In genomic region chr3:10443791-10444429, GRCh38 we compare ENCODE assay signal across 19 cellular contexts.
"Had no signal": no experiment of that assay in that cellular context is flagged by ENCODE, and none has a peak within 500 bp of the region (broad histone marks: within the 10 kb centered on the region; RNA-seq: fewer than 3 reads in every experiment).

No MANE protein-coding gene starts in this region.

- H3K27ac Mint-ChIP-seq: nephron, type B pancreatic cell had no signal

- H3K27me3 ChIP-seq: gastrocnemius medialis, right atrium auricular region, suprapubic skin, thyroid gland had no signal

- H3K27ac ChIP-seq: epithelial cell of prostate, esophagus muscularis mucosa, left ventricle myocardium inferior, lower lobe of right lung, neutrophil, right atrium auricular region, suprapubic skin, thyroid gland had no signal

- DNase-seq: effector memory CD8-positive, alpha-beta T cell; gastrocnemius medialis; kidney; left cardiac atrium; left ventricle myocardium inferior; lower lobe of right lung; mesendoderm; naive B cell; small intestine; stimulated activated CD4-positive, alpha-beta T cell treated with anti-CD3 and anti-CD28 coated beads, Interleukin-2, amount 100 ng/mL, for 48 hours; stimulated activated naive CD8-positive, alpha-beta T cell treated with anti-CD3 and anti-CD28 coated beads, Interleukin-15, Interleukin-2, amounts not matched to agents 100 U/mL and 50 U/mL, for 24 hours; thyroid gland had no signal

- H3K4me1 Mint-ChIP-seq: nephron had no signal

- H3K4me3 Mint-ChIP-seq: naive B cell, nephron, type B pancreatic cell had no signal

- H3K4me1 ChIP-seq: esophagus muscularis mucosa, left ventricle myocardium inferior, lower lobe of right lung, right atrium auricular region, suprapubic skin, thyroid gland had no signal

- ATAC-seq: gastrocnemius medialis; left cardiac atrium; lower lobe of right lung; stimulated activated naive CD8-positive, alpha-beta T cell treated with anti-CD3 and anti-CD28 coated beads, Interleukin-15, Interleukin-2, amounts not matched to agents 100 U/mL and 50 U/mL, for 24 hours had no signal

- H3K9me3 ChIP-seq: esophagus muscularis mucosa, gastrocnemius medialis, left ventricle myocardium inferior, lower lobe of right lung, neutrophil, right atrium auricular region, suprapubic skin, thyroid gland had no signal

- H3K36me3 Mint-ChIP-seq: naive B cell, type B pancreatic cell had no signal

- H3K4me3 ChIP-seq: esophagus muscularis mucosa, gastrocnemius medialis, left ventricle myocardium inferior, lower lobe of right lung, right atrium auricular region, suprapubic skin, thyroid gland had no signal

- H3K9me3 Mint-ChIP-seq: effector memory CD8-positive, alpha-beta T cell; nephron; type B pancreatic cell had no signal

- H3K36me3 ChIP-seq: esophagus muscularis mucosa, gastrocnemius medialis, left ventricle myocardium inferior, lower lobe of right lung, neutrophil, right atrium auricular region, suprapubic skin, thyroid gland had no signal
